Comparison of ENCODE assay signal across 2 cellular contexts in genomic region chr13:27619093-27619705, GRCh38.
TF ChIP-seq lines count a peak whose summit lies in the region.

No MANE protein-coding gene starts in this region.

TF ChIP-seq in SK-N-SH, 30 proteins besides CTCF, POLR2A, EP300 and RAD21 (continued from another document):
- no peak for TF ChIP-seq USF1 (IDR thresholded peaks at IDR 0.05; ENCODE audit: borderline replicate concordance, low read depth)
- no peak for TF ChIP-seq MAX (IDR thresholded peaks at IDR 0.05; ENCODE audit: low read depth)
- no peak for TF ChIP-seq JUND (IDR thresholded peaks at IDR 0.05)
- no peak for TF ChIP-seq SIN3A (IDR thresholded peaks at IDR 0.05; ENCODE audit: borderline replicate concordance, low read depth, low read length)
- TF ChIP-seq CHD2 (IDR thresholded peaks at IDR 0.05; ENCODE audit: low read length, partially characterized antibody) = no peak
- TF ChIP-seq GATA2 (CRISPR knock-in tag; IDR thresholded peaks at IDR 0.05) = no peak
- no peak for TF ChIP-seq ZBTB33 (IDR thresholded peaks at IDR 0.05; ENCODE audit: borderline replicate concordance, low read depth)
- TF ChIP-seq ELF1 (IDR thresholded peaks at IDR 0.05) = no peak
- TF ChIP-seq FOXJ3 (CRISPR knock-in tag; IDR thresholded peaks at IDR 0.05) = no peak
- TF ChIP-seq NFIC (IDR thresholded peaks at IDR 0.05; ENCODE audit: borderline replicate concordance) = no peak
- no peak for TF ChIP-seq TEAD4 (IDR thresholded peaks at IDR 0.05; ENCODE audit: borderline replicate concordance, insufficient read depth)
- TF ChIP-seq TAF1 (IDR thresholded peaks at IDR 0.05; ENCODE audit: borderline replicate concordance, low read depth, low read length) = no peak
- TF ChIP-seq FOXM1 (IDR thresholded peaks at IDR 0.05; ENCODE audit: low read depth) = no peak
- no peak for TF ChIP-seq MXI1 (IDR thresholded peaks at IDR 0.05; ENCODE audit: low read depth, low read length)

TF ChIP-seq in SK-N-SH treated with all-trans-retinoic acid at 6 μM for 48 hours, 23 proteins besides CTCF, POLR2A, EP300 and RAD21 (continued from another document):
- no peak for TF ChIP-seq TSHZ2 (CRISPR knock-in tag; IDR thresholded peaks at IDR 0.05)
